18 cellular contexts compared by ENCODE assay signal in genomic region chr5:99911971-99912370, GRCh38.
A peak's percentile ranks its signal among the peaks of the same experiment; 100 is the strongest.
DNase-seq lines count a peak whose midpoint lies in the region; ATAC-seq and TF ChIP-seq lines count a peak whose summit lies in the region.
"Had no signal": no experiment of that assay in that cellular context is flagged by ENCODE, and none has a peak within 500 bp of the region (broad histone marks: within the 10 kb centered on the region; RNA-seq: fewer than 3 reads in every experiment).

No MANE protein-coding gene starts in this region.

- H4K5ac ChIP-seq in H9 (ENCODE audit: insufficient read length, low read depth, low read length) = no peak overlapping the region

- H3F3A ChIP-seq in PC-3 (ENCODE audit: low read length, unreplicated experiment) = no peaks in the 10 kb centered on the region

- H3K27me3 ChIP-seq in H9 (ENCODE audit: insufficient read depth, low read length) (no peaks in the 10 kb centered on the region), PC-3 (ENCODE audit: low read length) (no peaks in the 10 kb centered on the region), foreskin keratinocyte (no peaks in the 10 kb centered on the region)
- H3K27me3 ChIP-seq: BLaER1 treated with 17β-estradiol and CSF1 and Interleukin-3, amounts not matched to agents 10 nM and 100 nM had no signal

- BruUV-seq in PC-3 (replicated peaks; lab: Mats Ljungman, UMichigan) = no TSS peak

- H3K36me3 Mint-ChIP-seq in H9 (ENCODE audit: insufficient read depth in 1 of 3, low read depth in 3 of 3) = no peaks in the 10 kb centered on the region; a peak in 1 of 7 replicates
- H3K36me3 Mint-ChIP-seq: IgD-negative memory B cell had no signal

- no peaks in the 10 kb centered on the region for H3K79me2 ChIP-seq in H9 (ENCODE audit: insufficient read depth, low read length)
- H3K79me2 ChIP-seq in PC-3 (ENCODE audit: low read length) = no peaks in the 10 kb centered on the region

- H3K9me3 Mint-ChIP-seq in H9 = no peaks in the 10 kb centered on the region

- no peak overlapping the region for H4K8ac ChIP-seq in H9 (replicated peaks; ENCODE audit: insufficient read length, low read depth, low read length)

- TF ChIP-seq CTCF in C4-2B (conservative IDR thresholded peaks at IDR 0.05) = peak; percentile 26
- TF ChIP-seq CTCF in H9 (conservative IDR thresholded peaks at IDR 0.05) = peak; percentile 44
- peak; percentile 55 for TF ChIP-seq CTCF in PC-3 (conservative IDR thresholded peaks at IDR 0.05; ENCODE audit: low read depth, low read length)
- peak; percentile 29 for TF ChIP-seq CTCF in foreskin keratinocyte (conservative IDR thresholded peaks at IDR 0.05)
- no peak for TF ChIP-seq CTCF in lower leg skin (IDR thresholded peaks at IDR 0.05)

- intact Hi-C loops in PC-3 (cut with micrococcal nuclease) = no loop called here
- intact Hi-C loops in lower leg skin (cut with DNase I; ENCODE audit: low total_unique reads) = no loop called here

- H3K4me3 Mint-ChIP-seq in H9 = no peak overlapping the region
- H3K4me3 Mint-ChIP-seq: IgD-negative memory B cell, T-helper 17 cell had no signal

- H3K56ac ChIP-seq in H9 (ENCODE audit: insufficient read length, low read depth, low read length) = no peak overlapping the region

- H2BK120ac ChIP-seq in H9 (ENCODE audit: low read depth, low read length, poor library complexity, severe bottlenecking) = no peak overlapping the region

- H4K20me1 ChIP-seq in H9 (ENCODE audit: control insufficient read depth, insufficient read depth, insufficient read length) (no peaks in the 10 kb centered on the region), PC-3 (ENCODE audit: low read length) (no peaks in the 10 kb centered on the region)
- H4K20me1 ChIP-seq: BLaER1 treated with 17β-estradiol and CSF1 and Interleukin-3, amounts not matched to agents 10 nM and 100 nM had no signal

- H3K79me1 ChIP-seq in H9 (ENCODE audit: insufficient read depth, low read depth, low read length, poor library complexity, severe bottlenecking) = no peaks in the 10 kb centered on the region

- H3K27me3 Mint-ChIP-seq in H9 (ENCODE audit: low read depth) = peaks cover 1% of the 10 kb centered on the region; the same call in 1 of the 2 replicates
- H3K27me3 Mint-ChIP-seq: IgD-negative memory B cell, T-helper 17 cell had no signal

- no peak overlapping the region for H3K27ac Mint-ChIP-seq in H9
- H3K27ac Mint-ChIP-seq: IgD-negative memory B cell, T-helper 17 cell had no signal

- no peak overlapping the region for H3K18ac ChIP-seq in H9 (ENCODE audit: insufficient read length, low read depth, low read length)

- POLR2A ChIA-PET in PC-3 (lab: Charles Lee; ENCODE audit: unreplicated experiment) = no interaction called here

- H2AK5ac ChIP-seq in H9 (ENCODE audit: insufficient read length, low read length) = no peak overlapping the region

- H3T11ph ChIP-seq in H9 (ENCODE audit: low read length) = no peak overlapping the region

- no peak for TF ChIP-seq POLR2A in lower leg skin (IDR thresholded peaks at IDR 0.05)

- no peak overlapping the region for H4K91ac ChIP-seq in H9 (ENCODE audit: insufficient read length, low read depth, low read length)

- H2BK5ac ChIP-seq in H9 (ENCODE audit: insufficient read length, low read length) = no peak overlapping the region

- H2BK20ac ChIP-seq in H9 (ENCODE audit: low read depth, low read length, poor library complexity, severe bottlenecking) = no peak overlapping the region

- no peak overlapping the region for H3K27ac ChIP-seq in C4-2B
- no peak overlapping the region for H3K27ac ChIP-seq in H9 (ENCODE audit: insufficient read length, low read depth, low read length)
- H3K27ac ChIP-seq in PC-3 (ENCODE audit: low read length) = no peak overlapping the region
- no peak overlapping the region for H3K27ac ChIP-seq in foreskin keratinocyte
- H3K27ac ChIP-seq: A549; BLaER1 treated with 17β-estradiol and CSF1 and Interleukin-3, amounts not matched to agents 10 nM and 100 nM; PC-9 had no signal

- H3K9me3 ChIP-seq in H9 (ENCODE audit: control insufficient read depth, low read depth, low read length) (no peaks in the 10 kb centered on the region), PC-3 (ENCODE audit: low read length) (no peaks in the 10 kb centered on the region)
- H3K9me3 ChIP-seq: A549; BLaER1 treated with 17β-estradiol and CSF1 and Interleukin-3, amounts not matched to agents 10 nM and 100 nM had no signal

- H3K9me2 ChIP-seq in PC-3 (replicated peaks; ENCODE audit: low read length) = no peaks in the 10 kb centered on the region

- H3K9ac ChIP-seq in H9 (ENCODE audit: extremely low read depth, insufficient read length, low read length) = no peak overlapping the region
- no peak overlapping the region for H3K9ac ChIP-seq in PC-3 (ENCODE audit: low read length)
- H3K9ac ChIP-seq: BLaER1 treated with 17β-estradiol and CSF1 and Interleukin-3, amounts not matched to agents 10 nM and 100 nM had no signal

- H3K4me1 Mint-ChIP-seq in H9 = peaks cover 3% of the 10 kb centered on the region in 2 experiments; a peak in 1 of 4 replicates
- H3K4me1 Mint-ChIP-seq: IgD-negative memory B cell, T-helper 17 cell had no signal

- H3K23me2 ChIP-seq in H9 (ENCODE audit: insufficient read length, low read depth, low read length, poor library complexity, severe bottlenecking) = no peaks in the 10 kb centered on the region

- no peak overlapping the region for H3K4ac ChIP-seq in H9 (ENCODE audit: low read depth, low read length)

- no peak overlapping the region for H3K23ac ChIP-seq in H9 (ENCODE audit: insufficient read length, low read depth, low read length)

- no peak overlapping the region for H3K14ac ChIP-seq in H9 (ENCODE audit: insufficient read depth, low read length)

- no peak overlapping the region for H2BK15ac ChIP-seq in H9 (ENCODE audit: low read depth, low read length)

- H2AFZ ChIP-seq in H9 (ENCODE audit: low read length) (no peak overlapping the region), PC-3 (ENCODE audit: low read length) (no peak overlapping the region)
- H2AFZ ChIP-seq: PC-9 had no signal

- no peak for DNase-seq in H9
- DNase-seq in PC-3 = peak; percentile 8
- DNase-seq in foreskin keratinocyte = no peak
- DNase-seq in DMS79 treated with DMSO at 0.1 percent for 48 hours (lab: John Stamatoyannopoulos, UW) = no peak
- no peak for DNase-seq in T-helper 1 cell
- no peak for DNase-seq in lower leg skin (ENCODE audit: low spot score in 2 of 2)
- DNase-seq: GDM1, NCI-H1105, NCI-H2081 treated with DMSO at 0.1 percent for 48 hours, NCI-H510A, NCI-H774, PC-9, T-helper 17 cell had no signal

- no peaks in the 10 kb centered on the region for H3K36me3 ChIP-seq in PC-3 (ENCODE audit: low read depth, low read length)
- H3K36me3 ChIP-seq: BLaER1 treated with 17β-estradiol and CSF1 and Interleukin-3, amounts not matched to agents 10 nM and 100 nM had no signal

- no peak overlapping the region for H2BK12ac ChIP-seq in H9 (ENCODE audit: insufficient read length, low read depth, low read length)

- H3K4me3 ChIP-seq in PC-3 (ENCODE audit: low read length) = no peak overlapping the region
- no peak overlapping the region for H3K4me3 ChIP-seq in lower leg skin (ENCODE audit: low read depth, poor library complexity, severe bottlenecking)
- H3K4me3 ChIP-seq: A549; BLaER1 treated with 17β-estradiol and CSF1 and Interleukin-3, amounts not matched to agents 10 nM and 100 nM; PC-9 had no signal

- CTCF ChIA-PET in PC-3 (lab: Charles Lee) = no interaction called here

- ATAC-seq in PC-3 = peak; percentile 46; the same call in 1 of the 2 replicates
- ATAC-seq in foreskin keratinocyte = no peak
- ATAC-seq in GM21423 (IDR thresholded peaks at IDR 0.05; ENCODE audit: unreplicated experiment) = no peak
- ATAC-seq: A549, T-helper 17 cell had no signal

- no CpG with 5 or more reads among the region's 1 CpG for WGBS in H9 (ENCODE audit: extremely low coverage, insufficient read length, low lambda C conversion rate)
- WGBS in lower leg skin, 2 donors = 60 to 65% methylated on average over 1 of the region's 1 CpG

- H3K4me2 ChIP-seq in H9 (ENCODE audit: insufficient read depth, insufficient read length, low read length) (no peak overlapping the region), PC-3 (ENCODE audit: low read length) (no peak overlapping the region)
- H3K4me2 ChIP-seq: A549; BLaER1 treated with 17β-estradiol and CSF1 and Interleukin-3, amounts not matched to agents 10 nM and 100 nM; PC-9 had no signal

- H3K4me1 ChIP-seq in H9 (ENCODE audit: insufficient read depth, low read length) (no peaks in the 10 kb centered on the region), PC-3 (ENCODE audit: insufficient read depth, low read length) (no peaks in the 10 kb centered on the region), foreskin keratinocyte (no peaks in the 10 kb centered on the region)
- H3K4me1 ChIP-seq: A549; BLaER1 treated with 17β-estradiol and CSF1 and Interleukin-3, amounts not matched to agents 10 nM and 100 nM had no signal

Comparison
In these comparisons a context has a peak if more than half of its experiments do, and no peak if none do; other contexts are left out.
1. CTCF ChIP-seq: peak in C4-2B (single experiment), H9 (single experiment), PC-3 (single experiment) and foreskin keratinocyte (single experiment); none in lower leg skin (0 of 3).